13 cellular contexts compared by ENCODE assay signal in the genomic region with DNA sequence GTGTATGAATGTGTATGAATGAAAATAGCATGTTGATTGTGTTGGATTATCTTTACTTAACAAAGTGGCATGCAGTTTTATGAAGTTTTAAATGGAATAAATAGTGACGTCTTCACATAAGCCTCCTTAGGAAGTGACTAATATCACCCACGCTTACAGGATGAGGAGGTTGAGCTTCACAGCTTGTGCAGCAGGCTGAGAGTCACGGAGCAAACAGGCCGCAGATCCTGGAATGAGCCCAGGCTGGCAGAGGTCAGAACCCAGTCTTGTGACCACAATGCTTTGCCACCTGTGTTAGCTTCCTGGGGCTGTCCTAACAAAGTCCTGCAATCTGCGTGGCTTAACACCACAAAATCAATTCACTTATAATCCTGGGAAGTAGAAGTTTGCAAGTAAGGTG. TPM values are rescaled to one million over a fixed set of nuclear protein-coding genes. Genes with fewer than 3 reads are reported as not detected.
DNase-seq lines count a peak whose midpoint lies in the region; ATAC-seq and TF ChIP-seq lines count a peak whose summit lies in the region.
"Had no signal": no experiment of that assay in that cellular context is flagged by ENCODE, and none has a peak within 500 bp of the region (broad histone marks: within the 10 kb centered on the region; RNA-seq: fewer than 3 reads in every experiment).

No MANE protein-coding gene starts in this region.

- peaks cover 44% of the 10 kb centered on the region for H3K4me1 Mint-ChIP-seq in activated naive CD8-positive, alpha-beta T cell treated with anti-CD3 and anti-CD28 coated beads, Interleukin-2, amount 10 ng/mL, durations not matched to agents 7 days and 5 days

- H2AK5ac ChIP-seq in mesenchymal stem cell (ENCODE audit: low read length, severe bottlenecking) = no peak overlapping the region

- H2BK120ac ChIP-seq in mesenchymal stem cell (ENCODE audit: low read depth, low read length) = no peak overlapping the region

- H3K36me3 ChIP-seq in mesenchymal stem cell (ENCODE audit: control insufficient read depth in 1 of 2, insufficient read depth in 2 of 2, low read depth in 1 of 2, low read length in 2 of 2) = no peaks in the 10 kb centered on the region
- H3K36me3 ChIP-seq: esophagus squamous epithelium, vagina had no signal

- H3K23ac ChIP-seq in mesenchymal stem cell (ENCODE audit: low read length in 2 of 2) = no peak overlapping the region

- peak overlapping the region; percentile 4 for H3K4me3 Mint-ChIP-seq in activated naive CD8-positive, alpha-beta T cell treated with anti-CD3 and anti-CD28 coated beads, Interleukin-2, amount 10 ng/mL, durations not matched to agents 7 days and 5 days

- H4K91ac ChIP-seq in mesenchymal stem cell (ENCODE audit: low read length) = no peak overlapping the region

- H2BK5ac ChIP-seq in mesenchymal stem cell (ENCODE audit: low read depth, low read length, poor library complexity, severe bottlenecking) = no peak overlapping the region

- no peaks in the 10 kb centered on the region for H3K27me3 ChIP-seq in mesenchymal stem cell (ENCODE audit: control insufficient read depth in 1 of 2, insufficient read depth in 1 of 2, low read length in 2 of 2)
- H3K27me3 ChIP-seq: vagina had no signal

- H3K9me3 ChIP-seq in mesenchymal stem cell (ENCODE audit: control insufficient read depth, low read length) = peaks cover 6% of the 10 kb centered on the region
- H3K9me3 ChIP-seq: esophagus squamous epithelium, vagina had no signal

- ATAC-seq in activated naive CD8-positive, alpha-beta T cell treated with anti-CD3 and anti-CD28 coated beads, Interleukin-2, amount 10 ng/mL, durations not matched to agents 7 days and 5 days (ENCODE audit: low read depth) = peak; percentile 59
- ATAC-seq in GM21526 (IDR thresholded peaks at IDR 0.05; ENCODE audit: low FRiP score, unreplicated experiment) (no peak), HG02870 (IDR thresholded peaks at IDR 0.05; ENCODE audit: unreplicated experiment) (no peak)

- peak overlapping the region; percentile 46 for H3K27ac Mint-ChIP-seq in activated naive CD8-positive, alpha-beta T cell treated with anti-CD3 and anti-CD28 coated beads, Interleukin-2, amount 10 ng/mL, durations not matched to agents 7 days and 5 days

- H3K9me3 Mint-ChIP-seq in activated naive CD8-positive, alpha-beta T cell treated with anti-CD3 and anti-CD28 coated beads, Interleukin-2, amount 10 ng/mL, durations not matched to agents 7 days and 5 days = peaks cover 4% of the 10 kb centered on the region

- TF ChIP-seq CTCF in GM12865 (IDR thresholded peaks at IDR 0.05; ENCODE audit: insufficient read depth, low read depth, low read length, missing control alignments) = no peak

- H3K27me3 Mint-ChIP-seq in activated naive CD8-positive, alpha-beta T cell treated with anti-CD3 and anti-CD28 coated beads, Interleukin-2, amount 10 ng/mL, durations not matched to agents 7 days and 5 days = peaks cover 5% of the 10 kb centered on the region

- no peak overlapping the region for H2BK12ac ChIP-seq in mesenchymal stem cell (ENCODE audit: low read length in 2 of 2)

- H2AFZ ChIP-seq in mesenchymal stem cell (ENCODE audit: low read depth, low read length) = no peak overlapping the region

- 74% methylated on average over 5 of the region's 5 CpGs for WGBS in mesenchymal stem cell

- POLR2A ChIA-PET in activated naive CD8-positive, alpha-beta T cell treated with anti-CD3 and anti-CD28 coated beads, Interleukin-2, amount 10 ng/mL, durations not matched to agents 7 days and 5 days (lab: Charles Lee) = interaction anchor here (0.8 kb wide), 1 partner anchor 9 kb away, joined by 3 read pairs; no protein-coding TSS in a partner anchor

- H3K79me1 ChIP-seq in mesenchymal stem cell (replicated peaks; ENCODE audit: low read length, poor library complexity, severe bottlenecking) = no peaks in the 10 kb centered on the region

- H3K4me1 ChIP-seq in mesenchymal stem cell (ENCODE audit: control insufficient read depth, insufficient read depth, low read depth, low read length) = no peaks in the 10 kb centered on the region
- H3K4me1 ChIP-seq: esophagus squamous epithelium, vagina had no signal

- H3K18ac ChIP-seq in mesenchymal stem cell (ENCODE audit: low read depth in 1 of 2, low read length in 2 of 2) = no peak overlapping the region

- H3K14ac ChIP-seq in mesenchymal stem cell (ENCODE audit: low read length in 2 of 2) = no peak overlapping the region

- DNase-seq in GM12865 (ENCODE audit: low read depth) = peak; percentile 75
- DNase-seq in MV-4-11 (lab: John Stamatoyannopoulos, UW) = peak; percentile 88
- peak; percentile 45 for DNase-seq in activated naive CD8-positive, alpha-beta T cell treated with anti-CD3 and anti-CD28 coated beads, Interleukin-2, amount 10 ng/mL, durations not matched to agents 7 days and 5 days
- DNase-seq in stimulated activated CD4-positive, alpha-beta T cell treated with anti-CD3 and anti-CD28 coated beads, Interleukin-2, amount 100 ng/mL, for 48 hours = peak; percentile 34 to 44
- no peak for DNase-seq in mesenchymal stem cell
- no peak for DNase-seq in cardiac septum (ENCODE audit: low spot score)
- DNase-seq: esophagus squamous epithelium, NCI-H1092 treated with DMSO at 0.1 percent for 48 hours, small intestine had no signal

- no peak overlapping the region for H4K8ac ChIP-seq in mesenchymal stem cell (ENCODE audit: low read length)

- H3K4ac ChIP-seq in mesenchymal stem cell (ENCODE audit: low read depth in 1 of 2, low read length in 2 of 2) = no peak overlapping the region

- H3K4me2 ChIP-seq in mesenchymal stem cell (ENCODE audit: low read length, poor library complexity, severe bottlenecking) = no peak overlapping the region

- H3K9ac ChIP-seq in mesenchymal stem cell (ENCODE audit: low read length) = no peak overlapping the region

- H3K36me3 Mint-ChIP-seq in activated naive CD8-positive, alpha-beta T cell treated with anti-CD3 and anti-CD28 coated beads, Interleukin-2, amount 10 ng/mL, durations not matched to agents 7 days and 5 days = no peaks in the 10 kb centered on the region

- no peak overlapping the region for H2BK15ac ChIP-seq in mesenchymal stem cell (ENCODE audit: low read depth, poor library complexity, severe bottlenecking)

- H3K4me3 ChIP-seq in GM12865 (ENCODE audit: low read depth, low read length) (no peak overlapping the region), mesenchymal stem cell (ENCODE audit: insufficient read depth in 1 of 2, low read depth in 1 of 2, low read length in 2 of 2) (no peak overlapping the region)
- H3K4me3 ChIP-seq: esophagus squamous epithelium, lung, vagina had no signal

- intact Hi-C loops in cardiac septum (cut with DNase I) = no loop called here

- H3K27ac ChIP-seq in mesenchymal stem cell (ENCODE audit: low read length, poor library complexity, severe bottlenecking) = no peak overlapping the region
- H3K27ac ChIP-seq: esophagus squamous epithelium, vagina had no signal

RNA-seq across cellular contexts. Expression of gene LAIR2, which starts 20.8 kb away (rescaled TPM):
- total RNA-seq in activated naive CD8-positive, alpha-beta T cell treated with anti-CD3 and anti-CD28 coated beads, Interleukin-2, amount 10 ng/mL, durations not matched to agents 7 days and 5 days = under 1 TPM in 1 of 2 experiments, not detected in 1; 0.62 TPM
- polyA plus RNA-seq in mesenchymal stem cell (2013, experiment 1 of 2) = not detected
- polyA plus RNA-seq in mesenchymal stem cell (2013, experiment 2 of 2) = not detected
- total RNA-seq in cardiac septum = not detected
- total RNA-seq: esophagus squamous epithelium, lung, vagina had no signal

RNA-seq across cellular contexts. Expression of gene LILRA2, which starts 50.2 kb away (rescaled TPM):
- under 1 TPM in 1 of 2 experiments, not detected in 1; 0.65 TPM for total RNA-seq in activated naive CD8-positive, alpha-beta T cell treated with anti-CD3 and anti-CD28 coated beads, Interleukin-2, amount 10 ng/mL, durations not matched to agents 7 days and 5 days
- not detected for polyA plus RNA-seq in mesenchymal stem cell (2013, experiment 1 of 2)
- polyA plus RNA-seq in mesenchymal stem cell (2013, experiment 2 of 2) = not detected
- 1.3 TPM for total RNA-seq in cardiac septum
- total RNA-seq: vagina had no signal

RNA-seq across cellular contexts. Expression of gene CDC42EP5, which starts 50.3 kb away (rescaled TPM):
- not detected for total RNA-seq in activated naive CD8-positive, alpha-beta T cell treated with anti-CD3 and anti-CD28 coated beads, Interleukin-2, amount 10 ng/mL, durations not matched to agents 7 days and 5 days
- polyA plus RNA-seq in mesenchymal stem cell (2013, experiment 1 of 2) = 85.0 TPM
- 94.3 TPM for polyA plus RNA-seq in mesenchymal stem cell (2013, experiment 2 of 2)
- 14.2 TPM for total RNA-seq in cardiac septum

RNA-seq across cellular contexts. Expression of gene LENG9, which starts 59.8 kb away (rescaled TPM):
- total RNA-seq in activated naive CD8-positive, alpha-beta T cell treated with anti-CD3 and anti-CD28 coated beads, Interleukin-2, amount 10 ng/mL, durations not matched to agents 7 days and 5 days = 1 to 10 TPM; 6.2 to 7.0 TPM
- polyA plus RNA-seq in mesenchymal stem cell (2013, experiment 1 of 2) = 2.7 TPM
- polyA plus RNA-seq in mesenchymal stem cell (2013, experiment 2 of 2) = 2.4 TPM
- 2.9 TPM for total RNA-seq in cardiac septum

Comparison
In these comparisons a context has a peak if more than half of its experiments do, and no peak if none do; other contexts are left out.
1. DNase-seq: peak in GM12865 (single experiment), MV-4-11 (single experiment), activated naive CD8-positive, alpha-beta T cell treated with anti-CD3 and anti-CD28 coated beads, Interleukin-2, amount 10 ng/mL, durations not matched to agents 7 days and 5 days (single experiment) and stimulated activated CD4-positive, alpha-beta T cell treated with anti-CD3 and anti-CD28 coated beads, Interleukin-2, amount 100 ng/mL, for 48 hours (2 of 2); none in mesenchymal stem cell (single experiment) and cardiac septum (single experiment).
2. RNA of gene CDC42EP5, which starts 50.3 kb away (total RNA-seq): 14.2 TPM in cardiac septum (single experiment); not detected in activated naive CD8-positive, alpha-beta T cell treated with anti-CD3 and anti-CD28 coated beads, Interleukin-2, amount 10 ng/mL, durations not matched to agents 7 days and 5 days; every median in the first group is over 10 times any median in the second.